1 cellular context compared by ENCODE assay signal in the genomic region with DNA sequence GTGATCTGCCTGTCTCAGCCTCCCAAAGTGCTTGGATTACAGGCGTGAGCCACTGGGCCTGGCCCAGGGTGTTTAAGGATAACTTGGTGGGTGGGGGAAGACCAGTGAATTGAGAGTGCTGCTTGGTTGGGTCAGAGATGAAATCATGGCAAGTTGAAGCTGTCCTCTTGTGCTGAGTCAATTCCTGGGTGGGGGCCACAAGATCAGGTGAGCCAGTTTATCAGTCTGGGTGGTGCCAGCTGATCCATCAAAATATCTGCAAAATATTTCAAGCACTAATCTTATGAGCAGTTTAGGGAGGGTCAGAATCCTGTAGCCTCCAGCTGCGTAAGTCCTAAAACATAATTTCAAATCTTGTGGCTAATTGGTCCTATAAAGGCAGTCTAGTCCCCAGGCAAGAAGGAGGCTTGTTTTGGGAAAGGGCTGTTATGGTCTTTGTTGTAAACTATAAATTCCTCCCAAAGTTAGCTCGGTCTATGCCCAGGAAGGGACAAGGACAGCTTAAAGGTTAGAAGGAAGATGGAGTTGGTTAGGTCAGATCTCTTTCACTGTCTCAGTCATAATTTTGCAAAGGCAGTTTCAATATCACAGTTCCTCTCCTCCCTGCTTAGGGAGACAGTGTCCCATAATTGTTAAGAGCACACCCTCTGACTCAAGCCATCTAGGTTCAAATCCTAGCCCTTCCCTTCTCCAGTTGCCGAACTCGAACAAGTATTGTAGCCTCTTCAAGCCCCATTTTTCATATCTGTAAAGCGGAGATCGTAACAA.
TF ChIP-seq lines count a peak whose summit lies in the region.

No MANE protein-coding gene starts in this region.

TF ChIP-seq in K562, 482 proteins besides CTCF, POLR2A, EP300 and RAD21 (continued from another document and continues in another):
- TF ChIP-seq, protein P1, sequence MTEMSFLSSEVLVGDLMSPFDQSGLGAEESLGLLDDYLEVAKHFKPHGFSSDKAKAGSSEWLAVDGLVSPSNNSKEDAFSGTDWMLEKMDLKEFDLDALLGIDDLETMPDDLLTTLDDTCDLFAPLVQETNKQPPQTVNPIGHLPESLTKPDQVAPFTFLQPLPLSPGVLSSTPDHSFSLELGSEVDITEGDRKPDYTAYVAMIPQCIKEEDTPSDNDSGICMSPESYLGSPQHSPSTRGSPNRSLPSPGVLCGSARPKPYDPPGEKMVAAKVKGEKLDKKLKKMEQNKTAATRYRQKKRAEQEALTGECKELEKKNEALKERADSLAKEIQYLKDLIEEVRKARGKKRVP (CRISPR knock-in tag; IDR thresholded peaks at IDR 0.05): no peak
- TF ChIP-seq PHF21A (IDR thresholded peaks at IDR 0.05; ENCODE audit: borderline replicate concordance, low read depth): no peak
- TF ChIP-seq TAF15 (IDR thresholded peaks at IDR 0.05; ENCODE audit: low read depth, low read length): no peak
- no peak for TF ChIP-seq SMARCE1 (IDR thresholded peaks at IDR 0.05)
- TF ChIP-seq ZNF175 (CRISPR knock-in tag; IDR thresholded peaks at IDR 0.05; ENCODE audit: low read depth): peak; percentile 61; the same call in 1 of the 2 replicates
- no peak for TF ChIP-seq CHD4 (IDR thresholded peaks at IDR 0.05; ENCODE audit: insufficient read depth, insufficient replicate concordance, low read depth, low read length, poor library complexity, severe bottlenecking)
- TF ChIP-seq, protein P2, sequence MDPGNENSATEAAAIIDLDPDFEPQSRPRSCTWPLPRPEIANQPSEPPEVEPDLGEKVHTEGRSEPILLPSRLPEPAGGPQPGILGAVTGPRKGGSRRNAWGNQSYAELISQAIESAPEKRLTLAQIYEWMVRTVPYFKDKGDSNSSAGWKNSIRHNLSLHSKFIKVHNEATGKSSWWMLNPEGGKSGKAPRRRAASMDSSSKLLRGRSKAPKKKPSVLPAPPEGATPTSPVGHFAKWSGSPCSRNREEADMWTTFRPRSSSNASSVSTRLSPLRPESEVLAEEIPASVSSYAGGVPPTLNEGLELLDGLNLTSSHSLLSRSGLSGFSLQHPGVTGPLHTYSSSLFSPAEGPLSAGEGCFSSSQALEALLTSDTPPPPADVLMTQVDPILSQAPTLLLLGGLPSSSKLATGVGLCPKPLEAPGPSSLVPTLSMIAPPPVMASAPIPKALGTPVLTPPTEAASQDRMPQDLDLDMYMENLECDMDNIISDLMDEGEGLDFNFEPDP (CRISPR knock-in tag; IDR thresholded peaks at IDR 0.05): no peak
- no peak for TF ChIP-seq IFI16 (CRISPR knock-in tag; IDR thresholded peaks at IDR 0.05)
- TF ChIP-seq RBM39 (optimal IDR thresholded peaks at IDR 0.05; ENCODE audit: low read depth, low read length): no peak
- TF ChIP-seq, protein P3, sequence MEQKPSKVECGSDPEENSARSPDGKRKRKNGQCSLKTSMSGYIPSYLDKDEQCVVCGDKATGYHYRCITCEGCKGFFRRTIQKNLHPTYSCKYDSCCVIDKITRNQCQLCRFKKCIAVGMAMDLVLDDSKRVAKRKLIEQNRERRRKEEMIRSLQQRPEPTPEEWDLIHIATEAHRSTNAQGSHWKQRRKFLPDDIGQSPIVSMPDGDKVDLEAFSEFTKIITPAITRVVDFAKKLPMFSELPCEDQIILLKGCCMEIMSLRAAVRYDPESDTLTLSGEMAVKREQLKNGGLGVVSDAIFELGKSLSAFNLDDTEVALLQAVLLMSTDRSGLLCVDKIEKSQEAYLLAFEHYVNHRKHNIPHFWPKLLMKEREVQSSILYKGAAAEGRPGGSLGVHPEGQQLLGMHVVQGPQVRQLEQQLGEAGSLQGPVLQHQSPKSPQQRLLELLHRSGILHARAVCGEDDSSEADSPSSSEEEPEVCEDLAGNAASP (IDR thresholded peaks at IDR 0.05): no peak
- TF ChIP-seq ASH1L (IDR thresholded peaks at IDR 0.05; ENCODE audit: borderline replicate concordance, low read depth, partially characterized antibody): no peak
- TF ChIP-seq GTF2E2 (tag; IDR thresholded peaks at IDR 0.05): no peak
- TF ChIP-seq ZNF133 (CRISPR knock-in tag; IDR thresholded peaks at IDR 0.05): no peak
- TF ChIP-seq RBBP5 (IDR thresholded peaks at IDR 0.05; ENCODE audit: borderline replicate concordance, insufficient read depth, low read length, poor library complexity, severe bottlenecking): no peak
- TF ChIP-seq, protein P4, sequence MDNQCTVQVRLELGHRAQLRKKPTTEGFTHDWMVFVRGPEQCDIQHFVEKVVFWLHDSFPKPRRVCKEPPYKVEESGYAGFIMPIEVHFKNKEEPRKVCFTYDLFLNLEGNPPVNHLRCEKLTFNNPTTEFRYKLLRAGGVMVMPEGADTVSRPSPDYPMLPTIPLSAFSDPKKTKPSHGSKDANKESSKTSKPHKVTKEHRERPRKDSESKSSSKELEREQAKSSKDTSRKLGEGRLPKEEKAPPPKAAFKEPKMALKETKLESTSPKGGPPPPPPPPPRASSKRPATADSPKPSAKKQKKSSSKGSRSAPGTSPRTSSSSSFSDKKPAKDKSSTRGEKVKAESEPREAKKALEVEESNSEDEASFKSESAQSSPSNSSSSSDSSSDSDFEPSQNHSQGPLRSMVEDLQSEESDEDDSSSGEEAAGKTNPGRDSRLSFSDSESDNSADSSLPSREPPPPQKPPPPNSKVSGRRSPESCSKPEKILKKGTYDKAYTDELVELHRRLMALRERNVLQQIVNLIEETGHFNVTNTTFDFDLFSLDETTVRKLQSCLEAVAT (IDR thresholded peaks at IDR 0.05): no peak
- TF ChIP-seq ZNF436 (CRISPR knock-in tag; IDR thresholded peaks at IDR 0.05): no peak
- no peak for TF ChIP-seq CEBPB (tag; IDR thresholded peaks at IDR 0.05)
- TF ChIP-seq POLR3A (IDR thresholded peaks at IDR 0.05; ENCODE audit: borderline replicate concordance, extremely low read depth, insufficient read depth, insufficient read length): no peak
- TF ChIP-seq FOXA1 (IDR thresholded peaks at IDR 0.05; ENCODE audit: borderline replicate concordance): no peak
- TF ChIP-seq EHMT2 (IDR thresholded peaks at IDR 0.05): no peak
- no peak for TF ChIP-seq TEAD4 (IDR thresholded peaks at IDR 0.05; ENCODE audit: low read length)
- TF ChIP-seq TEAD4 (CRISPR knock-in tag; IDR thresholded peaks at IDR 0.05; ENCODE audit: borderline replicate concordance): no peak
- peak; percentile 63; the same call in 1 of the 2 replicates for TF ChIP-seq NFXL1 (CRISPR knock-in tag; IDR thresholded peaks at IDR 0.05)
- TF ChIP-seq ZKSCAN3 (CRISPR knock-in tag; IDR thresholded peaks at IDR 0.05): no peak
- TF ChIP-seq, protein P5, sequence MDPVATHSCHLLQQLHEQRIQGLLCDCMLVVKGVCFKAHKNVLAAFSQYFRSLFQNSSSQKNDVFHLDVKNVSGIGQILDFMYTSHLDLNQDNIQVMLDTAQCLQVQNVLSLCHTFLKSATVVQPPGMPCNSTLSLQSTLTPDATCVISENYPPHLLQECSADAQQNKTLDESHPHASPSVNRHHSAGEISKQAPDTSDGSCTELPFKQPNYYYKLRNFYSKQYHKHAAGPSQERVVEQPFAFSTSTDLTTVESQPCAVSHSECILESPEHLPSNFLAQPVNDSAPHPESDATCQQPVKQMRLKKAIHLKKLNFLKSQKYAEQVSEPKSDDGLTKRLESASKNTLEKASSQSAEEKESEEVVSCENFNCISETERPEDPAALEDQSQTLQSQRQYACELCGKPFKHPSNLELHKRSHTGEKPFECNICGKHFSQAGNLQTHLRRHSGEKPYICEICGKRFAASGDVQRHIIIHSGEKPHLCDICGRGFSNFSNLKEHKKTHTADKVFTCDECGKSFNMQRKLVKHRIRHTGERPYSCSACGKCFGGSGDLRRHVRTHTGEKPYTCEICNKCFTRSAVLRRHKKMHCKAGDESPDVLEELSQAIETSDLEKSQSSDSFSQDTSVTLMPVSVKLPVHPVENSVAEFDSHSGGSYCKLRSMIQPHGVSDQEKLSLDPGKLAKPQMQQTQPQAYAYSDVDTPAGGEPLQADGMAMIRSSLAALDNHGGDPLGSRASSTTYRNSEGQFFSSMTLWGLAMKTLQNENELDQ (CRISPR knock-in tag; IDR thresholded peaks at IDR 0.05; ENCODE audit: borderline replicate concordance): no peak
- TF ChIP-seq TOE1 (IDR thresholded peaks at IDR 0.05; ENCODE audit: borderline replicate concordance): no peak
- no peak for TF ChIP-seq TOE1 (CRISPR knock-in tag; IDR thresholded peaks at IDR 0.05; ENCODE audit: borderline replicate concordance, low read depth)
- TF ChIP-seq SMARCB1 (IDR thresholded peaks at IDR 0.05; ENCODE audit: insufficient read length, low read depth): no peak
- TF ChIP-seq U2AF2 (optimal IDR thresholded peaks at IDR 0.05; ENCODE audit: low read depth, low read length): no peak
- TF ChIP-seq DACH1 (IDR thresholded peaks at IDR 0.05; ENCODE audit: partially characterized antibody): no peak
- no peak for TF ChIP-seq HDAC3 (IDR thresholded peaks at IDR 0.05; ENCODE audit: borderline replicate concordance, partially characterized antibody)
- TF ChIP-seq ZNF217 (CRISPR knock-in tag; IDR thresholded peaks at IDR 0.05): no peak
- no peak for TF ChIP-seq ZNF445 (CRISPR knock-in tag; IDR thresholded peaks at IDR 0.05; ENCODE audit: low read depth)
- 0 out of 2 replicates have a peak, but pooled peaks have one; percentile 36 for TF ChIP-seq ZNF76 (CRISPR knock-in tag; IDR thresholded peaks at IDR 0.05; ENCODE audit: borderline replicate concordance)
- TF ChIP-seq, protein P6, sequence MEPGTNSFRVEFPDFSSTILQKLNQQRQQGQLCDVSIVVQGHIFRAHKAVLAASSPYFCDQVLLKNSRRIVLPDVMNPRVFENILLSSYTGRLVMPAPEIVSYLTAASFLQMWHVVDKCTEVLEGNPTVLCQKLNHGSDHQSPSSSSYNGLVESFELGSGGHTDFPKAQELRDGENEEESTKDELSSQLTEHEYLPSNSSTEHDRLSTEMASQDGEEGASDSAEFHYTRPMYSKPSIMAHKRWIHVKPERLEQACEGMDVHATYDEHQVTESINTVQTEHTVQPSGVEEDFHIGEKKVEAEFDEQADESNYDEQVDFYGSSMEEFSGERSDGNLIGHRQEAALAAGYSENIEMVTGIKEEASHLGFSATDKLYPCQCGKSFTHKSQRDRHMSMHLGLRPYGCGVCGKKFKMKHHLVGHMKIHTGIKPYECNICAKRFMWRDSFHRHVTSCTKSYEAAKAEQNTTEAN (CRISPR knock-in tag; IDR thresholded peaks at IDR 0.05): no peak
- TF ChIP-seq, protein P7, sequence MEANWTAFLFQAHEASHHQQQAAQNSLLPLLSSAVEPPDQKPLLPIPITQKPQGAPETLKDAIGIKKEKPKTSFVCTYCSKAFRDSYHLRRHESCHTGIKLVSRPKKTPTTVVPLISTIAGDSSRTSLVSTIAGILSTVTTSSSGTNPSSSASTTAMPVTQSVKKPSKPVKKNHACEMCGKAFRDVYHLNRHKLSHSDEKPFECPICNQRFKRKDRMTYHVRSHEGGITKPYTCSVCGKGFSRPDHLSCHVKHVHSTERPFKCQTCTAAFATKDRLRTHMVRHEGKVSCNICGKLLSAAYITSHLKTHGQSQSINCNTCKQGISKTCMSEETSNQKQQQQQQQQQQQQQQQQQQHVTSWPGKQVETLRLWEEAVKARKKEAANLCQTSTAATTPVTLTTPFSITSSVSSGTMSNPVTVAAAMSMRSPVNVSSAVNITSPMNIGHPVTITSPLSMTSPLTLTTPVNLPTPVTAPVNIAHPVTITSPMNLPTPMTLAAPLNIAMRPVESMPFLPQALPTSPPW (CRISPR knock-in tag; IDR thresholded peaks at IDR 0.05): no peak
- TF ChIP-seq, protein P8, sequence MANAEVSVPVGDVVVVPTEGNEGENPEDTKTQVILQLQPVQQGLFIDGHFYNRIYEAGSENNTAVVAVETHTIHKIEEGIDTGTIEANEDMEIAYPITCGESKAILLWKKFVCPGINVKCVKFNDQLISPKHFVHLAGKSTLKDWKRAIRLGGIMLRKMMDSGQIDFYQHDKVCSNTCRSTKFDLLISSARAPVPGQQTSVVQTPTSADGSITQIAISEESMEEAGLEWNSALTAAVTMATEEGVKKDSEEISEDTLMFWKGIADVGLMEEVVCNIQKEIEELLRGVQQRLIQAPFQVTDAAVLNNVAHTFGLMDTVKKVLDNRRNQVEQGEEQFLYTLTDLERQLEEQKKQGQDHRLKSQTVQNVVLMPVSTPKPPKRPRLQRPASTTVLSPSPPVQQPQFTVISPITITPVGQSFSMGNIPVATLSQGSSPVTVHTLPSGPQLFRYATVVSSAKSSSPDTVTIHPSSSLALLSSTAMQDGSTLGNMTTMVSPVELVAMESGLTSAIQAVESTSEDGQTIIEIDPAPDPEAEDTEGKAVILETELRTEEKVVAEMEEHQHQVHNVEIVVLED (CRISPR knock-in tag; IDR thresholded peaks at IDR 0.05): peak; percentile 57; the same call in 1 of the 2 replicates
- TF ChIP-seq STAT5B (CRISPR knock-in tag; IDR thresholded peaks at IDR 0.05): no peak
- no peak for TF ChIP-seq NR1H2 (CRISPR knock-in tag; IDR thresholded peaks at IDR 0.05)
- TF ChIP-seq, protein P9, sequence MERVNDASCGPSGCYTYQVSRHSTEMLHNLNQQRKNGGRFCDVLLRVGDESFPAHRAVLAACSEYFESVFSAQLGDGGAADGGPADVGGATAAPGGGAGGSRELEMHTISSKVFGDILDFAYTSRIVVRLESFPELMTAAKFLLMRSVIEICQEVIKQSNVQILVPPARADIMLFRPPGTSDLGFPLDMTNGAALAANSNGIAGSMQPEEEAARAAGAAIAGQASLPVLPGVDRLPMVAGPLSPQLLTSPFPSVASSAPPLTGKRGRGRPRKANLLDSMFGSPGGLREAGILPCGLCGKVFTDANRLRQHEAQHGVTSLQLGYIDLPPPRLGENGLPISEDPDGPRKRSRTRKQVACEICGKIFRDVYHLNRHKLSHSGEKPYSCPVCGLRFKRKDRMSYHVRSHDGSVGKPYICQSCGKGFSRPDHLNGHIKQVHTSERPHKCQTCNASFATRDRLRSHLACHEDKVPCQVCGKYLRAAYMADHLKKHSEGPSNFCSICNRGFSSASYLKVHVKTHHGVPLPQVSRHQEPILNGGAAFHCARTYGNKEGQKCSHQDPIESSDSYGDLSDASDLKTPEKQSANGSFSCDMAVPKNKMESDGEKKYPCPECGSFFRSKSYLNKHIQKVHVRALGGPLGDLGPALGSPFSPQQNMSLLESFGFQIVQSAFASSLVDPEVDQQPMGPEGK (CRISPR knock-in tag; IDR thresholded peaks at IDR 0.05; ENCODE audit: borderline replicate concordance): no peak
- no peak for TF ChIP-seq XRCC5 (IDR thresholded peaks at IDR 0.05; ENCODE audit: low read depth, low read length)
- TF ChIP-seq, protein P10, sequence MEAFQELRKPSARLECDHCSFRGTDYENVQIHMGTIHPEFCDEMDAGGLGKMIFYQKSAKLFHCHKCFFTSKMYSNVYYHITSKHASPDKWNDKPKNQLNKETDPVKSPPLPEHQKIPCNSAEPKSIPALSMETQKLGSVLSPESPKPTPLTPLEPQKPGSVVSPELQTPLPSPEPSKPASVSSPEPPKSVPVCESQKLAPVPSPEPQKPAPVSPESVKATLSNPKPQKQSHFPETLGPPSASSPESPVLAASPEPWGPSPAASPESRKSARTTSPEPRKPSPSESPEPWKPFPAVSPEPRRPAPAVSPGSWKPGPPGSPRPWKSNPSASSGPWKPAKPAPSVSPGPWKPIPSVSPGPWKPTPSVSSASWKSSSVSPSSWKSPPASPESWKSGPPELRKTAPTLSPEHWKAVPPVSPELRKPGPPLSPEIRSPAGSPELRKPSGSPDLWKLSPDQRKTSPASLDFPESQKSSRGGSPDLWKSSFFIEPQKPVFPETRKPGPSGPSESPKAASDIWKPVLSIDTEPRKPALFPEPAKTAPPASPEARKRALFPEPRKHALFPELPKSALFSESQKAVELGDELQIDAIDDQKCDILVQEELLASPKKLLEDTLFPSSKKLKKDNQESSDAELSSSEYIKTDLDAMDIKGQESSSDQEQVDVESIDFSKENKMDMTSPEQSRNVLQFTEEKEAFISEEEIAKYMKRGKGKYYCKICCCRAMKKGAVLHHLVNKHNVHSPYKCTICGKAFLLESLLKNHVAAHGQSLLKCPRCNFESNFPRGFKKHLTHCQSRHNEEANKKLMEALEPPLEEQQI (IDR thresholded peaks at IDR 0.05): no peak
- no peak for TF ChIP-seq CCNT2 (IDR thresholded peaks at IDR 0.05; ENCODE audit: borderline replicate concordance, extremely low read depth, insufficient read length, low read depth, low read length)
- TF ChIP-seq NCOA6 (IDR thresholded peaks at IDR 0.05): no peak
- peak; percentile 84 for TF ChIP-seq MEF2D (tag; conservative IDR thresholded peaks at IDR 0.05; ENCODE audit: low read depth)
